3 cellular contexts compared by ENCODE assay signal in genomic region chr4:25821267-25821666, GRCh38.
A peak's percentile ranks its signal among the peaks of the same experiment; 100 is the strongest.
TF ChIP-seq lines count a peak whose summit lies in the region.

No MANE protein-coding gene starts in this region.

TF ChIP-seq in GM23338, 12 proteins besides CTCF, POLR2A, EP300 and RAD21:
- TF ChIP-seq ZNF114 (CRISPR knock-in tag; IDR thresholded peaks at IDR 0.05) = no peak
- peak; percentile 38 for TF ChIP-seq REST (IDR thresholded peaks at IDR 0.05; ENCODE audit: unreplicated experiment)

TF ChIP-seq in Ishikawa, 13 proteins besides CTCF, POLR2A, EP300 and RAD21:
- TF ChIP-seq NFIC (IDR thresholded peaks at IDR 0.05) = no peak
- no peak for TF ChIP-seq EGR1 (IDR thresholded peaks at IDR 0.05)
- TF ChIP-seq REST (IDR thresholded peaks at IDR 0.05; ENCODE audit: low read depth) = peak; percentile 59; the same call in 1 of the 2 replicates
- no peak for TF ChIP-seq ZBTB7A (IDR thresholded peaks at IDR 0.05; ENCODE audit: low read depth)
- no peak for TF ChIP-seq FOXM1 (IDR thresholded peaks at IDR 0.05; ENCODE audit: borderline replicate concordance, low read depth)
- TF ChIP-seq CREB1 (IDR thresholded peaks at IDR 0.05; ENCODE audit: low read depth) = no peak
- TF ChIP-seq MAX (IDR thresholded peaks at IDR 0.05) = no peak
TF ChIP-seq in Ishikawa: peak in this region for 1.

TF ChIP-seq in H1, 55 proteins besides CTCF, POLR2A, EP300 and RAD21:
- TF ChIP-seq SIX5 (IDR thresholded peaks at IDR 0.05; ENCODE audit: low read depth, low read length) (no peak), ATF2 (IDR thresholded peaks at IDR 0.05; ENCODE audit: low read length) (no peak), GABPA (IDR thresholded peaks at IDR 0.05; ENCODE audit: borderline replicate concordance, insufficient read depth, low read length) (no peak), SIRT6 (IDR thresholded peaks at IDR 0.05; ENCODE audit: low read length) (no peak), CTBP2 (IDR thresholded peaks at IDR 0.05; ENCODE audit: borderline replicate concordance, insufficient read depth, insufficient read length, low read length) (no peak), BCL11A (IDR thresholded peaks at IDR 0.05; ENCODE audit: low read depth in 2 of 2, low read length in 2 of 2) (no peak), SP1 (IDR thresholded peaks at IDR 0.05; ENCODE audit: low read depth, low read length) (no peak), MAX (IDR thresholded peaks at IDR 0.05) (no peak), BRCA1 (IDR thresholded peaks at IDR 0.05; ENCODE audit: low read depth, low read length) (no peak), SRF (IDR thresholded peaks at IDR 0.05; ENCODE audit: low read depth, low read length) (no peak), YY1 (IDR thresholded peaks at IDR 0.05; ENCODE audit: low read depth, low read length) (no peak), E2F6 (IDR thresholded peaks at IDR 0.05) (no peak)
